Comparison of ENCODE assay signal across 30 cellular contexts in the genomic region with DNA sequence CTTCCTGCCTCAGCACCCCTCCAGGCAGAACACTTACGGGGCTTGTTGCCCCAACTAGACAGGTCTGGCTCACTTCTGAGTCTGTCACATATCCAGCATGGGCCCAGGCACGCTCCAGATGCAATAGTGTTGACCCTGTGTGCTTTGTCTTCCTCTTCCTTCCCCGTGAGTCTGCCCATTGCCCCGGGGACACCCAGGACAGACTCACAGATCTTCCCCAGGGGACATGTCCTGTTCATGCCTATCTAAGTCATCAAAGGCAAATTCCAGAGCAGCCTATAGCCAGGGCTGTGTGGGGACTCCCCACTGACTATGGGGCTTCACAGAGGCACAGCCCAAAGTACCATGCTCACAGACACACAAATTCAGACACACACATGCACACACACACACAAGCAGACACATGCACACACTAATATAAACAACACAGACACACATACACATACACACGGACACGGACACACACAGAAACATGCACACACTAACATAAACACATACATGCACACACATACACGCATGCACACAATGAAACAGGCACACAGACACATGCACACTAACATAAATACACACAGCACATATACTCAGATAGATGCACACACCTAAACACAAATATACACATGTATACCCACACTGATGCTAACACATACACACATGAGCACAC.
DNase-seq lines count a peak whose midpoint lies in the region; ATAC-seq, FAIRE-seq and TF ChIP-seq lines count a peak whose summit lies in the region.
"Had no signal": no experiment of that assay in that cellular context is flagged by ENCODE, and none has a peak within 500 bp of the region (broad histone marks: within the 10 kb centered on the region; RNA-seq: fewer than 3 reads in every experiment).

No MANE protein-coding gene starts in this region.

- intact Hi-C loops in left ventricle myocardium inferior (cut with micrococcal nuclease): no loop called here
- intact Hi-C loops in dorsolateral prefrontal cortex (cut with DNase I): no loop called here

- H3K36me3 ChIP-seq in GM06990 (ENCODE audit: control insufficient read depth, insufficient read depth, low read length) (no peaks in the 10 kb centered on the region), RWPE2 (ENCODE audit: low read depth) (no peaks in the 10 kb centered on the region), left ventricle myocardium inferior (no peaks in the 10 kb centered on the region)
- H3K36me3 ChIP-seq: stomach, thyroid gland had no signal

- H3K4me3 ChIP-seq in GM06990 (replicated peaks; ENCODE audit: low read depth, low read length) (no peak overlapping the region), RWPE2 (ENCODE audit: severe bottlenecking) (no peak overlapping the region), left ventricle myocardium inferior (no peak overlapping the region), dorsolateral prefrontal cortex (no peak overlapping the region)
- H3K4me3 ChIP-seq: body of pancreas, stomach, thyroid gland had no signal

- ATAC-seq in HG02588 (IDR thresholded peaks at IDR 0.05; ENCODE audit: unreplicated experiment) (peak; percentile 63), RWPE2 (ENCODE audit: low read depth) (peak; percentile 22; the same call in 2 of the 3 replicates), left lobe of liver (peak; percentile 21), GM21367 (IDR thresholded peaks at IDR 0.05; ENCODE audit: unreplicated experiment) (no peak)
- ATAC-seq: activated T-cell treated with anti-CD3 and anti-CD28 coated beads, Interleukin-2, amount 50 U/mL, for 4 hours; body of pancreas; naive thymus-derived CD8-positive, alpha-beta T cell had no signal

- H3K4me1 ChIP-seq in RWPE2 (ENCODE audit: insufficient read depth, poor library complexity, severe bottlenecking): peaks cover 4% of the 10 kb centered on the region
- no peaks in the 10 kb centered on the region for H3K4me1 ChIP-seq in left ventricle myocardium inferior
- H3K4me1 ChIP-seq: body of pancreas, thyroid gland had no signal

- no peak for FAIRE-seq in RCC 7860 (lab: Jason Lieb, UNC)
- FAIRE-seq: endothelial cell of umbilical vein, islet of Langerhans, small intestine had no signal

- DNase-seq in GM06990 (ENCODE audit: extremely low read depth, insufficient read length) (peak; percentile 26), RWPE2 (ENCODE audit: low spot score) (no peak), left lobe of liver (ENCODE audit: low spot score) (no peak), RCC 7860 (ENCODE audit: low spot score) (no peak), left ventricle myocardium inferior (no peak), dorsolateral prefrontal cortex (no peak)
- DNase-seq: activated CD4-positive, alpha-beta T cell treated with anti-CD3 and anti-CD28 coated beads, Interleukin-2, amount 10 ng/mL, durations not matched to agents 7 days and 5 days; activated naive CD4-positive, alpha-beta T cell; activated T-cell treated with anti-CD3 and anti-CD28 coated beads, Interleukin-2, amount 50 U/mL, for 4 hours; body of pancreas; cerebellar nuclear complex; DMS79 treated with DMSO at 0.1 percent for 48 hours; glutamatergic neuron; H7; naive thymus-derived CD8-positive, alpha-beta T cell; NCI-H1092; NCI-H187 treated with DMSO at 0.1 percent for 48 hours; NCI-H2171 treated with DMSO at 0.1 percent for 48 hours; NCI-H526; SIG-M5; small intestine; stimulated activated CD8-positive, alpha-beta memory T cell treated with anti-CD3 and anti-CD28 coated beads, Interleukin-4, amount 100 ng/mL, for 48 hours; stomach; SW 1271; T-helper 9 cell; thyroid gland had no signal

- no peak overlapping the region for H3K27ac ChIP-seq in RWPE2 (ENCODE audit: poor library complexity, severe bottlenecking)
- no peak overlapping the region for H3K27ac ChIP-seq in left ventricle myocardium inferior (replicated peaks)
- H3K27ac ChIP-seq in dorsolateral prefrontal cortex: no peak overlapping the region
- H3K27ac ChIP-seq: body of pancreas, stomach, thyroid gland had no signal

- no peaks in the 10 kb centered on the region for H3K9me3 ChIP-seq in RWPE2 (ENCODE audit: severe bottlenecking)
- no peaks in the 10 kb centered on the region for H3K9me3 ChIP-seq in left ventricle myocardium inferior (replicated peaks)
- H3K9me3 ChIP-seq: body of pancreas, stomach, thyroid gland had no signal

- no peaks in the 10 kb centered on the region for H3K27me3 ChIP-seq in GM06990 (replicated peaks; ENCODE audit: control insufficient read depth, insufficient read depth, low read length)
- no peaks in the 10 kb centered on the region for H3K27me3 ChIP-seq in RWPE2 (ENCODE audit: insufficient read depth, poor library complexity, severe bottlenecking)
- peaks cover 48% of the 10 kb centered on the region for H3K27me3 ChIP-seq in left ventricle myocardium inferior (ENCODE audit: low read depth)
- no peaks in the 10 kb centered on the region for H3K27me3 ChIP-seq in dorsolateral prefrontal cortex
- H3K27me3 ChIP-seq: body of pancreas, thyroid gland had no signal

- TF ChIP-seq CTCF in GM06990 (IDR thresholded peaks at IDR 0.05; ENCODE audit: insufficient read depth, low read length, poor library complexity, severe bottlenecking) (no peak), RWPE2 (IDR thresholded peaks at IDR 0.05; ENCODE audit: poor library complexity, severe bottlenecking) (no peak), left ventricle myocardium inferior (IDR thresholded peaks at IDR 0.05; ENCODE audit: borderline replicate concordance) (no peak), dorsolateral prefrontal cortex (IDR thresholded peaks at IDR 0.05 in 54 of 56, conservative IDR thresholded peaks at IDR 0.05 in 2 of 56; ENCODE audit: low read depth in 1 of 56, partially characterized antibody in 56 of 56) (no peak)
